In genomic region chr13:47188802-47189201, GRCh38 we compare ENCODE assay signal across 19 cellular contexts.
A peak's percentile ranks its signal among the peaks of the same experiment; 100 is the strongest.
DNase-seq lines count a peak whose midpoint lies in the region; ATAC-seq, FAIRE-seq and TF ChIP-seq lines count a peak whose summit lies in the region.
"Had no signal": no experiment of that assay in that cellular context is flagged by ENCODE, and none has a peak within 500 bp of the region (broad histone marks: within the 10 kb centered on the region; RNA-seq: fewer than 3 reads in every experiment).

No MANE protein-coding gene starts in this region.

- H3K4me3 ChIP-seq in adipocyte (ENCODE audit: low read length) (no peak overlapping the region), fibroblast of villous mesenchyme (ENCODE audit: low read depth, low read length) (no peak overlapping the region)
- H3K4me3 ChIP-seq: right atrium auricular region, SK-N-MC had no signal

- peak; percentile 21 for FAIRE-seq in GM12892 (lab: Jason Lieb, UNC)
- FAIRE-seq: G401.6, TTC549 had no signal

- ATAC-seq in HG03432 (IDR thresholded peaks at IDR 0.05; ENCODE audit: unreplicated experiment) (no peak), HG03175 (IDR thresholded peaks at IDR 0.05; ENCODE audit: unreplicated experiment) (no peak)
- ATAC-seq: Panc1 had no signal

- no peak overlapping the region for H3K9ac ChIP-seq in adipocyte (ENCODE audit: low read length)

- H3K27me3 ChIP-seq in adipocyte (replicated peaks; ENCODE audit: control insufficient read depth, insufficient read depth, low read length), result no peaks in the 10 kb centered on the region
- H3K27me3 ChIP-seq: right atrium auricular region had no signal

- TF ChIP-seq CTCF in fibroblast of villous mesenchyme (IDR thresholded peaks at IDR 0.05; ENCODE audit: insufficient read depth, low read depth, low read length), result no peak

- H3K27me3 Mint-ChIP-seq in activated T-helper 1 cell treated with anti-CD3 and anti-CD28 coated beads, Interleukin-12 subunit alpha, Interleukin-12 subunit beta, Interleukin-2, Interleukin-4 antibody, amounts not matched to agents 30 ng/mL and 10 ng/mL and 1 ng/mL, durations not matched to agents 14 hours and 24 hours and 36 hours (ENCODE audit: insufficient read depth), result peaks cover 2% of the 10 kb centered on the region
- H3K27me3 Mint-ChIP-seq: activated CD4-positive, alpha-beta T cell treated with anti-CD3 and anti-CD28 coated beads, Interleukin-2, amount 10 ng/mL, durations not matched to agents 7 days and 5 days; activated naive CD4-positive, alpha-beta T cell treated with anti-CD3 and anti-CD28 coated beads, Interleukin-2, amount 10 ng/mL, durations not matched to agents 7 days and 5 days had no signal

- intact Hi-C loops in activated T-helper 1 cell treated with anti-CD3 and anti-CD28 coated beads, Interleukin-12 subunit alpha, Interleukin-12 subunit beta, Interleukin-2, Interleukin-4 antibody, amounts not matched to agents 30 ng/mL and 10 ng/mL and 1 ng/mL, durations not matched to agents 14 hours and 24 hours and 36 hours (cut with micrococcal nuclease), result no loop called here

- no peak for TF ChIP-seq POLR2A in GM12892 (IDR thresholded peaks at IDR 0.05; ENCODE audit: low read depth, low read length)

- H3K4me1 ChIP-seq in adipocyte (ENCODE audit: control insufficient read depth, insufficient read depth, low read length), result peaks cover 25% of the 10 kb centered on the region
- H3K4me1 ChIP-seq: right atrium auricular region had no signal

- H3K9me3 ChIP-seq in adipocyte (ENCODE audit: control insufficient read depth, low read length), result no peaks in the 10 kb centered on the region
- H3K9me3 ChIP-seq: right atrium auricular region had no signal

- no peaks in the 10 kb centered on the region for H3K36me3 ChIP-seq in adipocyte (ENCODE audit: control insufficient read depth, insufficient read depth, low read length, severe bottlenecking)
- H3K36me3 ChIP-seq: right atrium auricular region had no signal

- H3K36me3 Mint-ChIP-seq in activated T-helper 1 cell treated with anti-CD3 and anti-CD28 coated beads, Interleukin-12 subunit alpha, Interleukin-12 subunit beta, Interleukin-2, Interleukin-4 antibody, amounts not matched to agents 30 ng/mL and 10 ng/mL and 1 ng/mL, durations not matched to agents 14 hours and 24 hours and 36 hours (ENCODE audit: low read depth), result no peaks in the 10 kb centered on the region
- H3K36me3 Mint-ChIP-seq: activated naive CD4-positive, alpha-beta T cell treated with anti-CD3 and anti-CD28 coated beads, Interleukin-2, amount 10 ng/mL, durations not matched to agents 7 days and 5 days had no signal

- no peak overlapping the region for H3K4me3 Mint-ChIP-seq in activated T-helper 1 cell treated with anti-CD3 and anti-CD28 coated beads, Interleukin-12 subunit alpha, Interleukin-12 subunit beta, Interleukin-2, Interleukin-4 antibody, amounts not matched to agents 30 ng/mL and 10 ng/mL and 1 ng/mL, durations not matched to agents 14 hours and 24 hours and 36 hours
- H3K4me3 Mint-ChIP-seq: activated CD4-positive, alpha-beta T cell treated with anti-CD3 and anti-CD28 coated beads, Interleukin-2, amount 10 ng/mL, durations not matched to agents 7 days and 5 days; activated naive CD4-positive, alpha-beta T cell treated with anti-CD3 and anti-CD28 coated beads, Interleukin-2, amount 10 ng/mL, durations not matched to agents 7 days and 5 days had no signal

- H3K4me1 Mint-ChIP-seq in activated T-helper 1 cell treated with anti-CD3 and anti-CD28 coated beads, Interleukin-12 subunit alpha, Interleukin-12 subunit beta, Interleukin-2, Interleukin-4 antibody, amounts not matched to agents 30 ng/mL and 10 ng/mL and 1 ng/mL, durations not matched to agents 14 hours and 24 hours and 36 hours (ENCODE audit: low read depth), result no peaks in the 10 kb centered on the region
- H3K4me1 Mint-ChIP-seq: activated CD4-positive, alpha-beta T cell treated with anti-CD3 and anti-CD28 coated beads, Interleukin-2, amount 10 ng/mL, durations not matched to agents 7 days and 5 days; activated naive CD4-positive, alpha-beta T cell treated with anti-CD3 and anti-CD28 coated beads, Interleukin-2, amount 10 ng/mL, durations not matched to agents 7 days and 5 days had no signal

- no peaks in the 10 kb centered on the region for H3K9me3 Mint-ChIP-seq in activated T-helper 1 cell treated with anti-CD3 and anti-CD28 coated beads, Interleukin-12 subunit alpha, Interleukin-12 subunit beta, Interleukin-2, Interleukin-4 antibody, amounts not matched to agents 30 ng/mL and 10 ng/mL and 1 ng/mL, durations not matched to agents 14 hours and 24 hours and 36 hours
- H3K9me3 Mint-ChIP-seq: activated CD4-positive, alpha-beta T cell treated with anti-CD3 and anti-CD28 coated beads, Interleukin-2, amount 10 ng/mL, durations not matched to agents 7 days and 5 days; activated naive CD4-positive, alpha-beta T cell treated with anti-CD3 and anti-CD28 coated beads, Interleukin-2, amount 10 ng/mL, durations not matched to agents 7 days and 5 days had no signal

- no peak overlapping the region for H3K27ac Mint-ChIP-seq in activated T-helper 1 cell treated with anti-CD3 and anti-CD28 coated beads, Interleukin-12 subunit alpha, Interleukin-12 subunit beta, Interleukin-2, Interleukin-4 antibody, amounts not matched to agents 30 ng/mL and 10 ng/mL and 1 ng/mL, durations not matched to agents 14 hours and 24 hours and 36 hours
- H3K27ac Mint-ChIP-seq: activated CD4-positive, alpha-beta T cell treated with anti-CD3 and anti-CD28 coated beads, Interleukin-2, amount 10 ng/mL, durations not matched to agents 7 days and 5 days; activated naive CD4-positive, alpha-beta T cell treated with anti-CD3 and anti-CD28 coated beads, Interleukin-2, amount 10 ng/mL, durations not matched to agents 7 days and 5 days had no signal

- DNase-seq in AG08396 (ENCODE audit: low spot score), result peak; percentile 15
- DNase-seq in GM12892 (ENCODE audit: insufficient read length), result no peak
- DNase-seq in adipocyte (ENCODE audit: low read depth), result peak; percentile 62
- peak; percentile 56 for DNase-seq in fibroblast of villous mesenchyme (ENCODE audit: low read depth)
- DNase-seq in activated T-cell treated with anti-CD3 and anti-CD28 coated beads, Interleukin-2, amount 50 U/mL, for 1 hour, result no peak
- DNase-seq in activated T-helper 1 cell treated with anti-CD3 and anti-CD28 coated beads, Interleukin-12 subunit alpha, Interleukin-12 subunit beta, Interleukin-2, Interleukin-4 antibody, amounts not matched to agents 30 ng/mL and 10 ng/mL and 1 ng/mL, durations not matched to agents 14 hours and 24 hours and 36 hours (ENCODE audit: low spot score), result no peak
- DNase-seq: activated CD4-positive, alpha-beta T cell treated with anti-CD3 and anti-CD28 coated beads, Interleukin-2, amount 10 ng/mL, durations not matched to agents 7 days and 5 days; activated naive CD4-positive, alpha-beta T cell treated with anti-CD3 and anti-CD28 coated beads, Interleukin-2, amount 10 ng/mL, durations not matched to agents 7 days and 5 days; NCI-H1417; NCI-H2171; NCI-H82; substantia nigra had no signal

Comparison
In these comparisons a context has a peak if more than half of its experiments do, and no peak if none do; other contexts are left out.
1. DNase-seq: peak in AG08396 (single experiment), adipocyte (single experiment) and fibroblast of villous mesenchyme (single experiment); none in GM12892 (single experiment), activated T-cell treated with anti-CD3 and anti-CD28 coated beads, Interleukin-2, amount 50 U/mL, for 1 hour (single experiment) and activated T-helper 1 cell treated with anti-CD3 and anti-CD28 coated beads, Interleukin-12 subunit alpha, Interleukin-12 subunit beta, Interleukin-2, Interleukin-4 antibody, amounts not matched to agents 30 ng/mL and 10 ng/mL and 1 ng/mL, durations not matched to agents 14 hours and 24 hours and 36 hours (single experiment).